In genomic region chr3:196219970-196220311, GRCh38 we compare ENCODE assay signal across 13 cellular contexts. TPM values are rescaled to one million over a fixed set of nuclear protein-coding genes. Genes with fewer than 3 reads are reported as not detected.
A peak's percentile ranks its signal among the peaks of the same experiment; 100 is the strongest.
DNase-seq lines count a peak whose midpoint lies in the region; TF ChIP-seq lines count a peak whose summit lies in the region.
"Had no signal": no experiment of that assay in that cellular context is flagged by ENCODE, and none has a peak within 500 bp of the region (broad histone marks: within the 10 kb centered on the region; RNA-seq: fewer than 3 reads in every experiment).

No MANE protein-coding gene starts in this region.

- H3K79me2 ChIP-seq in Loucy (ENCODE audit: insufficient read depth, low read length) (no peaks in the 10 kb centered on the region), mammary epithelial cell (ENCODE audit: insufficient read depth, low read length) (no peaks in the 10 kb centered on the region)

- 76% methylated on average over 17 of the region's 19 CpGs for WGBS in mammary epithelial cell (ENCODE audit: low coverage, missing lambda C conversion rate)

- TF ChIP-seq CTCF in Loucy (conservative IDR thresholded peaks at IDR 0.05; ENCODE audit: low read length): no peak
- no peak for TF ChIP-seq CTCF in mammary epithelial cell (conservative IDR thresholded peaks at IDR 0.05 in 1 of 2, IDR thresholded peaks at IDR 0.05 in 1 of 2; ENCODE audit: extremely low read depth in 1 of 2, insufficient read depth in 1 of 2, low read depth in 1 of 2, low read length in 2 of 2)
- no peak for TF ChIP-seq CTCF in neutrophil (IDR thresholded peaks at IDR 0.05)
- TF ChIP-seq CTCF in mesothelial cell of epicardium (IDR thresholded peaks at IDR 0.05; ENCODE audit: unreplicated experiment): no peak

- peak; percentile 40 for DNase-seq in D341Med (ENCODE audit: low spot score)
- no peak for DNase-seq in mammary epithelial cell
- DNase-seq in 8988T: no peak
- no peak for DNase-seq in SW480 (ENCODE audit: low spot score)
- no peak for DNase-seq in NCI-H1105 (lab: John Stamatoyannopoulos, UW)
- no peak for DNase-seq in mesothelial cell of epicardium (ENCODE audit: low spot score in 2 of 2, unreplicated experiment in 2 of 2)
- DNase-seq: activated CD4-positive, CD25-positive, alpha-beta regulatory T cell treated with anti-CD3 and anti-CD28 coated beads, Interleukin-2, amount 50 U/mL, for 72 hours; islet precursor cell had no signal

- no peaks in the 10 kb centered on the region for H3K36me3 Mint-ChIP-seq in mesothelial cell of epicardium

- H3K9me3 ChIP-seq in Loucy (ENCODE audit: insufficient read depth, low read depth, low read length) (no peaks in the 10 kb centered on the region), mammary epithelial cell (replicated peaks; ENCODE audit: insufficient read depth, low read length) (no peaks in the 10 kb centered on the region), neutrophil (no peaks in the 10 kb centered on the region)
- H3K9me3 ChIP-seq: Peyer's patch, right atrium auricular region had no signal

- peak overlapping the region; percentile 65; the same call in 1 of the 2 replicates for H2AFZ ChIP-seq in Loucy (ENCODE audit: low read length)
- peak overlapping the region; percentile 75 for H2AFZ ChIP-seq in mammary epithelial cell (ENCODE audit: low read depth, low read length)

- H3K27ac ChIP-seq in mammary epithelial cell (ENCODE audit: insufficient read depth, low read depth, low read length) (no peak overlapping the region), neutrophil (peak overlapping the region; percentile 93)
- H3K27ac ChIP-seq: right atrium auricular region had no signal

- H3K27ac Mint-ChIP-seq in mesothelial cell of epicardium: no peak overlapping the region

- peak overlapping the region; percentile 77 for H3K4me2 ChIP-seq in Loucy (ENCODE audit: low read depth, low read length, poor library complexity, severe bottlenecking)
- H3K4me2 ChIP-seq in mammary epithelial cell (ENCODE audit: insufficient read depth, low read depth, low read length): peak overlapping the region; percentile 61

- H4K20me1 ChIP-seq in Loucy (ENCODE audit: insufficient read depth, low read length, poor library complexity, severe bottlenecking) (no peaks in the 10 kb centered on the region), mammary epithelial cell (ENCODE audit: insufficient read depth, low read length) (no peaks in the 10 kb centered on the region)

- intact Hi-C loops in mammary epithelial cell (cut with micrococcal nuclease): no loop called here

- CTCF ChIA-PET in mammary epithelial cell (lab: Charles Lee; ENCODE audit: low non-redundant PET): no interaction called here

- H3K9me3 Mint-ChIP-seq in mesothelial cell of epicardium: no peaks in the 10 kb centered on the region

- H3K36me3 ChIP-seq in Loucy (ENCODE audit: insufficient read depth, low read length) (no peaks in the 10 kb centered on the region), mammary epithelial cell (ENCODE audit: insufficient read depth, low read length) (no peaks in the 10 kb centered on the region), neutrophil (no peaks in the 10 kb centered on the region)
- H3K36me3 ChIP-seq: Peyer's patch, right atrium auricular region had no signal

- peaks cover 11% of the 10 kb centered on the region for H3K27me3 Mint-ChIP-seq in mesothelial cell of epicardium (ENCODE audit: low read depth)

- no TSS peak for BruUV-seq in mammary epithelial cell (replicated peaks; lab: Mats Ljungman, UMichigan)

- no peaks in the 10 kb centered on the region for H3K9me2 ChIP-seq in Loucy (replicated peaks; ENCODE audit: low read depth, low read length)

- dilution Hi-C loops in mammary epithelial cell (cut with HindIII; ENCODE audit: low sequenced_read_pairs): loop anchor here (10.0 kb wide), 1 partner anchor 225 kb away; no protein-coding TSS in a partner anchor

- H3K27me3 ChIP-seq in Loucy (ENCODE audit: insufficient read depth, low read length, poor library complexity, severe bottlenecking) (no peaks in the 10 kb centered on the region), mammary epithelial cell (ENCODE audit: insufficient read depth, low read length) (no peaks in the 10 kb centered on the region), neutrophil (no peaks in the 10 kb centered on the region)
- H3K27me3 ChIP-seq: Peyer's patch had no signal

- H3K9ac ChIP-seq in Loucy (ENCODE audit: low read depth, low read length, poor library complexity, severe bottlenecking) (peak overlapping the region; percentile 59), mammary epithelial cell (ENCODE audit: insufficient read depth, low read length) (no peak overlapping the region)

- H3K4me3 Mint-ChIP-seq in mesothelial cell of epicardium: no peak overlapping the region

- peaks cover 15% of the 10 kb centered on the region for H3K4me1 Mint-ChIP-seq in mesothelial cell of epicardium

- in situ Hi-C loops in mammary epithelial cell (cut with MboI; ENCODE audit: low sequenced_read_pairs in 2 of 2): no loop called here

- H3K4me3 ChIP-seq in Loucy (ENCODE audit: low read length, poor library complexity, severe bottlenecking): peak overlapping the region; percentile 66
- no peak overlapping the region for H3K4me3 ChIP-seq in mammary epithelial cell (replicated peaks in 1 of 3; ENCODE audit: insufficient read depth in 1 of 3, low read depth in 2 of 3, low read length in 3 of 3)
- peak overlapping the region; percentile 58 to 64 for H3K4me3 ChIP-seq in neutrophil (ENCODE audit: low read depth in 1 of 2, low read length in 1 of 2)

- no peaks in the 10 kb centered on the region for H3F3A ChIP-seq in Loucy (ENCODE audit: low read depth)

- H3K4me1 ChIP-seq in Loucy (ENCODE audit: insufficient read depth, low read length, poor library complexity, severe bottlenecking) (peaks cover 29% of the 10 kb centered on the region), mammary epithelial cell (ENCODE audit: insufficient read depth, low read length) (peaks cover 14% of the 10 kb centered on the region), neutrophil (ENCODE audit: control insufficient read depth in 1 of 2, insufficient read depth in 1 of 2, low read depth in 1 of 2, low read length in 1 of 2) (peaks cover 72% of the 10 kb centered on the region in 2 experiments)

RNA-seq across cellular contexts. Expression of gene SLC51A, which starts 3.6 kb away (rescaled TPM):
- total RNA-seq in mammary epithelial cell (not detected), mesothelial cell of epicardium (0.57 to 0.80 TPM in 2 of 3 replicates, not detected in the other)
- polyA plus RNA-seq in mammary epithelial cell: not detected
- polyA minus RNA-seq in mammary epithelial cell: not detected
- total RNA-seq: G401 had no signal

RNA-seq across cellular contexts. Expression of gene ZDHHC19, which starts 8.7 kb away (rescaled TPM):
- total RNA-seq in mammary epithelial cell (not detected), mesothelial cell of epicardium (0.31 to 0.34 TPM in 2 of 3 replicates, not detected in the other)
- polyA plus RNA-seq in mammary epithelial cell: not detected
- not detected for polyA minus RNA-seq in mammary epithelial cell
- total RNA-seq: G401, Peyer's patch, right atrium auricular region had no signal

Comparison
In these comparisons a context has a peak if more than half of its experiments do, and no peak if none do; other contexts are left out.
1. H3K4me3 ChIP-seq: peak in Loucy (single experiment) and neutrophil (2 of 2); none in mammary epithelial cell (0 of 3).